Comparison of ENCODE assay signal across 19 cellular contexts in the genomic region with DNA sequence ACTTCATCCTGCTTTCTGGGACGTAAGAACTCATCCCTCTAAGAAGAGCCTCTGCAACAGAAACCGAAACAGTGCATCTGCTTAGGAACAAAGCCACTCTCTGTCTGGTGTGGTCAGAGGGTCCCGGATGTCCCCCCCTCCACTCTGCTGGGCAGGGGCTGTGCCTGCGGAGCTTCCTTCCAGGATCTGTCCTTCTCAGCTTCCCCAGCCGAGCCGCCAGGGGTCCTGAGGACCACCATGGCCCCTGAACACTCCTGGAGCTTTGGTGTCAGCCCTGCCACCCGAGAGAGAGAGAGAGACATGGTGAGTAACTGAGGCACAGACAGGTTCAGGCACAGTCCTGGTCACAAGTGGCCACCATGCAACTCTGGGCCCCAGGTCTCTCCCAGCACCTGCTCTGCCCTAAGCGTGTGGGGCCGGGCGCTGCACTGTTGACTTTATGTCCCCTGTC. TPM values are rescaled to one million over a fixed set of nuclear protein-coding genes. Genes with fewer than 3 reads are reported as not detected.
DNase-seq lines count a peak whose midpoint lies in the region; ATAC-seq and TF ChIP-seq lines count a peak whose summit lies in the region.
"Had no signal": no experiment of that assay in that cellular context is flagged by ENCODE, and none has a peak within 500 bp of the region (broad histone marks: within the 10 kb centered on the region; RNA-seq: fewer than 3 reads in every experiment).

No MANE protein-coding gene starts in this region.

- peaks cover 4% of the 10 kb centered on the region for H3K4me1 Mint-ChIP-seq in activated CD4-positive, alpha-beta T cell treated with anti-CD3 and anti-CD28 coated beads for 36 hours
- no peaks in the 10 kb centered on the region for H3K4me1 Mint-ChIP-seq in activated T-helper 1 cell treated with anti-CD3 and anti-CD28 coated beads, Interleukin-12 subunit alpha, Interleukin-12 subunit beta, Interleukin-2, Interleukin-4 antibody, amounts not matched to agents 30 ng/mL and 10 ng/mL and 1 ng/mL, durations not matched to agents 14 hours and 24 hours and 36 hours (ENCODE audit: low read depth)
- H3K4me1 Mint-ChIP-seq: central memory CD8-positive, alpha-beta T cell had no signal

- POLR2A ChIA-PET in activated CD4-positive, alpha-beta T cell treated with anti-CD3 and anti-CD28 coated beads for 36 hours (lab: Charles Lee): no interaction called here

- H3K27me3 ChIP-seq in heart right ventricle (no peaks in the 10 kb centered on the region), psoas muscle (ENCODE audit: insufficient read depth in 3 of 3, low read length in 2 of 3) (no peaks in the 10 kb centered on the region), uterus (no peaks in the 10 kb centered on the region)

- peak in 2 of 8 donors; percentile 2 to 5 for ATAC-seq in heart right ventricle
- ATAC-seq in Right ventricle myocardium inferior: no peak
- no peak for ATAC-seq in psoas muscle
- no peak for ATAC-seq in HG03342 (IDR thresholded peaks at IDR 0.05; ENCODE audit: unreplicated experiment)
- no peak for ATAC-seq in activated CD4-positive, alpha-beta T cell treated with anti-CD3 and anti-CD28 coated beads for 36 hours

- WGBS in heart right ventricle, 2 donors: 79 to 80% methylated on average over 10 of the region's 10 CpGs
- 74 to 82% (median 80%) methylated on average over 9 to 10 of the region's 10 CpGs for WGBS in psoas muscle, 3 donors

- H3K4me1 ChIP-seq in heart right ventricle (peaks cover 13 to 54% (median 37%) of the 10 kb centered on the region in 9 donors), psoas muscle (peaks cover 35% of the 10 kb centered on the region), uterus (peaks cover 0 to 15% of the 10 kb centered on the region in 2 donors)

- no peaks in the 10 kb centered on the region for H3K27me3 Mint-ChIP-seq in activated CD4-positive, alpha-beta T cell treated with anti-CD3 and anti-CD28 coated beads for 36 hours
- H3K27me3 Mint-ChIP-seq in activated T-helper 1 cell treated with anti-CD3 and anti-CD28 coated beads, Interleukin-12 subunit alpha, Interleukin-12 subunit beta, Interleukin-2, Interleukin-4 antibody, amounts not matched to agents 30 ng/mL and 10 ng/mL and 1 ng/mL, durations not matched to agents 14 hours and 24 hours and 36 hours (ENCODE audit: insufficient read depth): no peaks in the 10 kb centered on the region
- H3K27me3 Mint-ChIP-seq: activated naive CD4-positive, alpha-beta T cell treated with anti-CD3 and anti-CD28 coated beads, Interleukin-2, amount 50 U/mL, for 24 hours; CD4-positive, alpha-beta memory T cell; central memory CD8-positive, alpha-beta T cell had no signal

- TF ChIP-seq CTCF in heart right ventricle (IDR thresholded peaks at IDR 0.05) (no peak), psoas muscle (IDR thresholded peaks at IDR 0.05) (no peak), uterus (IDR thresholded peaks at IDR 0.05) (no peak)

- H3K36me3 ChIP-seq in heart right ventricle: peaks cover 2 to 64% (median 24%) of the 10 kb centered on the region in 9 donors
- peaks cover 0 to 38% of the 10 kb centered on the region in 2 donors for H3K36me3 ChIP-seq in psoas muscle (ENCODE audit: insufficient read depth in 1 of 2, low read depth in 1 of 2)
- H3K36me3 ChIP-seq in uterus: no peaks in the 10 kb centered on the region

- H3K27ac ChIP-seq in heart right ventricle (peak overlapping the region; percentile 88 to 96 (median 93)), psoas muscle (peak overlapping the region; percentile 85), uterus (peak overlapping the region; percentile 73 to 80)

- CTCF ChIA-PET in activated CD4-positive, alpha-beta T cell treated with anti-CD3 and anti-CD28 coated beads for 36 hours (lab: Charles Lee): no interaction called here

- no peak overlapping the region for H3K4me3 Mint-ChIP-seq in activated CD4-positive, alpha-beta T cell treated with anti-CD3 and anti-CD28 coated beads for 36 hours
- no peak overlapping the region for H3K4me3 Mint-ChIP-seq in activated T-helper 1 cell treated with anti-CD3 and anti-CD28 coated beads, Interleukin-12 subunit alpha, Interleukin-12 subunit beta, Interleukin-2, Interleukin-4 antibody, amounts not matched to agents 30 ng/mL and 10 ng/mL and 1 ng/mL, durations not matched to agents 14 hours and 24 hours and 36 hours
- H3K4me3 Mint-ChIP-seq: activated naive CD4-positive, alpha-beta T cell treated with anti-CD3 and anti-CD28 coated beads, Interleukin-2, amount 50 U/mL, for 24 hours; CD4-positive, alpha-beta memory T cell; central memory CD8-positive, alpha-beta T cell; nephron had no signal

- H3K4me3 ChIP-seq in heart right ventricle (no peak overlapping the region), psoas muscle (no peak overlapping the region), uterus (no peak overlapping the region)

- no peak for DNase-seq in heart right ventricle
- no peak for DNase-seq in Right ventricle myocardium inferior (ENCODE audit: missing footprints)
- peak; percentile 87 for DNase-seq in foreskin melanocyte
- peak in 1 of 2 donors; percentile 4 for DNase-seq in psoas muscle
- DNase-seq in uterus: no peak
- DNase-seq in activated CD4-positive, alpha-beta T cell treated with anti-CD3 and anti-CD28 coated beads for 36 hours: no peak
- no peak for DNase-seq in activated T-helper 1 cell treated with anti-CD3 and anti-CD28 coated beads, Interleukin-12 subunit alpha, Interleukin-12 subunit beta, Interleukin-2, Interleukin-4 antibody, amounts not matched to agents 30 ng/mL and 10 ng/mL and 1 ng/mL, durations not matched to agents 14 hours and 24 hours and 36 hours (ENCODE audit: low spot score)
- DNase-seq: activated CD4-positive, CD25-positive, alpha-beta regulatory T cell; CD4-positive, alpha-beta memory T cell; EL; NCI-H1930; NCI-H69; RPMI8226; stimulated activated CD4-positive, alpha-beta T cell treated with anti-CD3 and anti-CD28 coated beads, Interleukin-4, amount 100 ng/mL, for 24 hours; T-helper 1 cell had no signal

- no peaks in the 10 kb centered on the region for H3K9me3 Mint-ChIP-seq in activated CD4-positive, alpha-beta T cell treated with anti-CD3 and anti-CD28 coated beads for 36 hours (ENCODE audit: low read depth)
- no peaks in the 10 kb centered on the region for H3K9me3 Mint-ChIP-seq in activated T-helper 1 cell treated with anti-CD3 and anti-CD28 coated beads, Interleukin-12 subunit alpha, Interleukin-12 subunit beta, Interleukin-2, Interleukin-4 antibody, amounts not matched to agents 30 ng/mL and 10 ng/mL and 1 ng/mL, durations not matched to agents 14 hours and 24 hours and 36 hours
- H3K9me3 Mint-ChIP-seq: activated naive CD4-positive, alpha-beta T cell treated with anti-CD3 and anti-CD28 coated beads, Interleukin-2, amount 50 U/mL, for 24 hours; CD4-positive, alpha-beta memory T cell; central memory CD8-positive, alpha-beta T cell; nephron had no signal

- no peak overlapping the region for H3K27ac Mint-ChIP-seq in activated CD4-positive, alpha-beta T cell treated with anti-CD3 and anti-CD28 coated beads for 36 hours
- H3K27ac Mint-ChIP-seq in activated T-helper 1 cell treated with anti-CD3 and anti-CD28 coated beads, Interleukin-12 subunit alpha, Interleukin-12 subunit beta, Interleukin-2, Interleukin-4 antibody, amounts not matched to agents 30 ng/mL and 10 ng/mL and 1 ng/mL, durations not matched to agents 14 hours and 24 hours and 36 hours: no peak overlapping the region
- H3K27ac Mint-ChIP-seq: activated naive CD4-positive, alpha-beta T cell treated with anti-CD3 and anti-CD28 coated beads, Interleukin-2, amount 50 U/mL, for 24 hours; CD4-positive, alpha-beta memory T cell had no signal

- H3K9me3 ChIP-seq in heart right ventricle (no peaks in the 10 kb centered on the region), psoas muscle (no peaks in the 10 kb centered on the region), uterus (no peaks in the 10 kb centered on the region)

- H3K36me3 Mint-ChIP-seq in activated CD4-positive, alpha-beta T cell treated with anti-CD3 and anti-CD28 coated beads for 36 hours (ENCODE audit: low read depth): peaks cover 7% of the 10 kb centered on the region
- H3K36me3 Mint-ChIP-seq in activated T-helper 1 cell treated with anti-CD3 and anti-CD28 coated beads, Interleukin-12 subunit alpha, Interleukin-12 subunit beta, Interleukin-2, Interleukin-4 antibody, amounts not matched to agents 30 ng/mL and 10 ng/mL and 1 ng/mL, durations not matched to agents 14 hours and 24 hours and 36 hours (ENCODE audit: low read depth): peaks cover 10% of the 10 kb centered on the region

- no peak for TF ChIP-seq POLR2A in uterus (IDR thresholded peaks at IDR 0.05)

- intact Hi-C loops in heart right ventricle (cut with DNase I): loop anchor here in 1 of 10 donors (10.0 kb wide), 1 partner anchor 62 kb away; no protein-coding TSS in a partner anchor
- intact Hi-C loops in Right ventricle myocardium inferior (cut with DNase I): no loop called here
- intact Hi-C loops in psoas muscle (cut with DNase I): no loop called here
- intact Hi-C loops in uterus (cut with DNase I; ENCODE audit: low total_unique reads): no loop called here
- intact Hi-C loops in activated CD4-positive, alpha-beta T cell treated with anti-CD3 and anti-CD28 coated beads for 36 hours (cut with DNase I, micrococcal nuclease): no loop called here
- intact Hi-C loops in activated T-helper 1 cell treated with anti-CD3 and anti-CD28 coated beads, Interleukin-12 subunit alpha, Interleukin-12 subunit beta, Interleukin-2, Interleukin-4 antibody, amounts not matched to agents 30 ng/mL and 10 ng/mL and 1 ng/mL, durations not matched to agents 14 hours and 24 hours and 36 hours (cut with micrococcal nuclease): no loop called here

RNA-seq across cellular contexts. Expression of gene MGAT3, which starts 24.4 kb away (rescaled TPM):
- 10 to 100 TPM in 1 of 10 donors, 1 to 10 TPM in 9; 1.8 to 14.0 (median 4.3) TPM for total RNA-seq in heart right ventricle
- polyA plus RNA-seq in heart right ventricle: 1 to 10 TPM; 1.8 to 2.9 TPM
- total RNA-seq in Right ventricle myocardium inferior: 5.9 TPM
- 1 to 10 TPM; 1.4 to 2.2 (median 1.8) TPM for total RNA-seq in psoas muscle
- under 1 TPM; 0.53 to 0.65 (median 0.56) TPM for polyA plus RNA-seq in psoas muscle
- 10 to 100 TPM in 1 of 4 donors, 1 to 10 TPM in 1, under 1 TPM in 1, not detected in 1; 0.26 to 11.8 (median 9.5) TPM for total RNA-seq in uterus
- under 1 TPM; 0.18 to 0.23 TPM for total RNA-seq in activated CD4-positive, alpha-beta T cell treated with anti-CD3 and anti-CD28 coated beads for 36 hours
- total RNA-seq in activated T-helper 1 cell treated with anti-CD3 and anti-CD28 coated beads, Interleukin-12 subunit alpha, Interleukin-12 subunit beta, Interleukin-2, Interleukin-4 antibody, amounts not matched to agents 30 ng/mL and 10 ng/mL and 1 ng/mL, durations not matched to agents 14 hours and 24 hours and 36 hours: 1.2 TPM in 2 replicates
- polyA plus RNA-seq: CD4-positive, alpha-beta memory T cell had no signal

RNA-seq across cellular contexts. Expression of gene TAB1, which starts 32.8 kb away (rescaled TPM):
- 10 to 100 TPM; 15.8 to 21.0 (median 18.0) TPM for total RNA-seq in heart right ventricle
- polyA plus RNA-seq in heart right ventricle: 10 to 100 TPM; 13.6 to 17.5 TPM
- total RNA-seq in Right ventricle myocardium inferior: 17.3 TPM
- 10 to 100 TPM in 3 of 4 donors, 1 to 10 TPM in 1; 9.7 to 22.1 (median 17.3) TPM for total RNA-seq in psoas muscle
- 10 to 100 TPM; 10.4 to 17.4 (median 12.8) TPM for polyA plus RNA-seq in psoas muscle
- 10 to 100 TPM; 23.0 to 44.0 (median 42.0) TPM for total RNA-seq in uterus
- 10 to 100 TPM; 15.0 to 17.1 TPM for total RNA-seq in activated CD4-positive, alpha-beta T cell treated with anti-CD3 and anti-CD28 coated beads for 36 hours
- total RNA-seq in activated T-helper 1 cell treated with anti-CD3 and anti-CD28 coated beads, Interleukin-12 subunit alpha, Interleukin-12 subunit beta, Interleukin-2, Interleukin-4 antibody, amounts not matched to agents 30 ng/mL and 10 ng/mL and 1 ng/mL, durations not matched to agents 14 hours and 24 hours and 36 hours: 23.5 and 27.7 TPM in 2 replicates
